In the genomic region with DNA sequence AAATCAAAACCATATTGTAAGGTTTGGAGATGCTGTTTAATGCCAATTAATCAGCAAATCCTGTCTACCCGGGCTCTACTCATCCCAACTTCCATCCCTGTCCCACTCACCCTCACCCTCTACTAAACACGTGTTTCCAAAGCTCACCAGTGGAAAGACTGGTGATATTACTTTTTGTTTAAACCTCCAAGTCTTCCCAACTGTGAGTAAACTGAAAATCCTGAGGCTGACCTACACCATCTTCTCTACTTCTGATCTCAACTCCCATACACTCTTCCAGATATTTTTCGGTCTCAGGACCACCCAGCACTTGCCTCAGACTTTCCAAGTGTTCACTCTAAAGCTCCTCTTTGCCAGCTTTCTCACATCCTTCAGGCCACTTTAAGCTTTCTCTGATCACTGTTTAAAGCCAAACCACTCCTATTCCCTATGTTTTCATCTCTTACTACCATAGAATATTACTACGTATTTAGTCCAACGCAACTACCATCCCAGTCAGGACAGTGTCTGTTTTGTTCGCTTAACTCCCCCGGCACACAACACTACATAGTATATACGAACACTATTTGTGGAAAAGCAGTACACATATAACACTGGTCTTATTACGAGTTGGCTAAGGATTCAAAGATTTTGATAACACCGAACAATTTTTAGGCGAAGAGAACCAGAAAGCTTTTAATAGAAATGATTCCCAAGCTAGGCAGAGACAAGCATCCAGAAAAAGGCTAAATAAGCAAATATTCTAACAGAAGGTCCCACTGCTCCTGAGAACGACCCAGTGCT, we compare ENCODE assay signal across 8 cellular contexts. TPM values are rescaled to one million over a fixed set of nuclear protein-coding genes. Genes with fewer than 3 reads are reported as not detected.
DNase-seq lines count a peak whose midpoint lies in the region; FAIRE-seq and TF ChIP-seq lines count a peak whose summit lies in the region.

No MANE protein-coding gene starts in this region.

- H3K4me3 ChIP-seq in ACC112 (ENCODE audit: low read depth, low read length): peak overlapping the region; percentile 97
- H3K4me3 ChIP-seq in HUES64 (ENCODE audit: low read length): peak overlapping the region; percentile 92
- peak overlapping the region; percentile 100 for H3K4me3 ChIP-seq in bronchial epithelial cell (ENCODE audit: low read depth, low read length)
- H3K4me3 ChIP-seq in mononuclear cell (ENCODE audit: low read length): peak overlapping the region; percentile 89

- FAIRE-seq in bronchial epithelial cell (lab: Jason Lieb, UNC): no peak

- H3K4me1 ChIP-seq in ACC112 (ENCODE audit: control insufficient read depth, insufficient read depth, low read length, unreplicated experiment) (peaks cover 29% of the 10 kb centered on the region), HUES64 (ENCODE audit: insufficient read depth, low read length) (no peaks in the 10 kb centered on the region), mononuclear cell (ENCODE audit: insufficient read depth, low read length) (peaks cover 24% of the 10 kb centered on the region)

- H3K27me3 ChIP-seq in ACC112 (ENCODE audit: insufficient read depth, low read length) (no peaks in the 10 kb centered on the region), HUES64 (ENCODE audit: insufficient read depth, low read length) (no peaks in the 10 kb centered on the region), bronchial epithelial cell (ENCODE audit: control insufficient read depth, insufficient read depth, low read length) (no peaks in the 10 kb centered on the region), mononuclear cell (ENCODE audit: insufficient read depth, low read length) (no peaks in the 10 kb centered on the region)

- no peaks in the 10 kb centered on the region for H3K9me3 ChIP-seq in HUES64 (ENCODE audit: insufficient read depth, low read depth, low read length)
- no peaks in the 10 kb centered on the region for H3K9me3 ChIP-seq in mononuclear cell (ENCODE audit: low read depth, low read length)

- DNase-seq in bronchial epithelial cell (ENCODE audit: low read depth) (no peak), NCI-H1436 (lab: John Stamatoyannopoulos, UW) (no peak), GM19238 (ENCODE audit: insufficient read length, low spot score) (no peak)
- DNase-seq in activated CD8-positive, alpha-beta memory T cell treated with anti-CD3 and anti-CD28 coated beads, Interleukin-2, amount 50 U/mL, for 4 hours: no peak
- no peak for DNase-seq in activated CD4-positive, alpha-beta T cell treated with anti-CD3 and anti-CD28 coated beads for 4 hours

- peak overlapping the region; percentile 99 for H3K9ac ChIP-seq in HUES64 (ENCODE audit: low read depth, low read length)

- H3K36me3 ChIP-seq in ACC112 (ENCODE audit: insufficient read depth, low read length): peaks cover 41% of the 10 kb centered on the region
- peaks cover 57% of the 10 kb centered on the region for H3K36me3 ChIP-seq in HUES64 (ENCODE audit: insufficient read depth, low read length)
- H3K36me3 ChIP-seq in bronchial epithelial cell (ENCODE audit: control insufficient read depth, insufficient read depth, low read length): peaks cover 11% of the 10 kb centered on the region

- H2AFZ ChIP-seq in ACC112 (ENCODE audit: low read length, unreplicated experiment): no peak overlapping the region

- TF ChIP-seq CTCF in bronchial epithelial cell (IDR thresholded peaks at IDR 0.05; ENCODE audit: insufficient read depth, low read length, severe bottlenecking): no peak

- H3K27ac ChIP-seq in ACC112 (ENCODE audit: low read depth, low read length): peak overlapping the region; percentile 95
- peak overlapping the region; percentile 97 for H3K27ac ChIP-seq in HUES64 (ENCODE audit: low read depth, low read length)

- 0% methylated on average over 12 of the region's 12 CpGs for whole genome bisulfite sequencing in HUES64

- peaks cover 80% of the 10 kb centered on the region for H3K79me2 ChIP-seq in ACC112 (ENCODE audit: control insufficient read depth, insufficient read depth, low read length, unreplicated experiment)

RNA-seq across cellular contexts. Expression of a gene that starts 0.7 kb away (rescaled TPM):
- 3,610 TPM for polyA plus RNA-seq in HUES64 (2013, experiment 1 of 2)
- polyA plus RNA-seq in HUES64 (2013, experiment 2 of 2): 3,887 TPM
- total RNA-seq in bronchial epithelial cell (2,077 and 4,509 TPM in 2 replicates), mononuclear cell (4,966 TPM)

RNA-seq across cellular contexts. Expression of a gene that starts 1.2 kb away (rescaled TPM):
- polyA plus RNA-seq in HUES64 (2013, experiment 1 of 2): 52.4 TPM
- 48.1 TPM for polyA plus RNA-seq in HUES64 (2013, experiment 2 of 2)
- total RNA-seq in bronchial epithelial cell (6.1 and 8.2 TPM in 2 replicates), mononuclear cell (10.2 TPM)

RNA-seq across cellular contexts. Expression of a gene that starts 6.4 kb away (rescaled TPM):
- 19.0 TPM for polyA plus RNA-seq in HUES64 (2013, experiment 1 of 2)
- 23.8 TPM for polyA plus RNA-seq in HUES64 (2013, experiment 2 of 2)
- total RNA-seq in bronchial epithelial cell (43.3 and 43.7 TPM in 2 replicates), mononuclear cell (23.6 TPM)
